ENCODE assay signal across 13 cellular contexts in the genomic region with DNA sequence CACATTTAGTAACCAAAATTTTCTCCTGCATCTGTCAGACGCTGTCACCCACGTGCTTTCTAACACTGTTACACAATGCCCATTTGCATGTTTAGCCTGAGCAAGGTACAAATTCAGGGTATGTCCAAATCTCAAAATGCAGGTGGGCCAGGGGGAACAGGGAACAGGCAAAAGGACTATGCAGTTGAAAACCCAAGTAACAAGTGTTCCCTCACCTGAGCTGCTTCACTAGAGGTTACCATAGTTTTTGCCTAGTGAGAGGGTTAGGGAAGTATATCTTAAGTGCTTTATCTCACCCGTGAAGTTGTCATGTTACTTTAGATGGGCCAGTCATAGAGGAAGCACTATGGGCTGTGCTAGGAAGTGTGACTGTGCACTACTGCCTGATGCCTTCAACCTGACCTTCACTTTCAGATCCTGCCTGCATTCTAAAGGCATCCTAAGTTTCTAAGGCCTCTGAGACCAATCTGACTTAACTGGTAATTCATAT. TPM values are rescaled to one million over a fixed set of nuclear protein-coding genes. Genes with fewer than 3 reads are reported as not detected.
DNase-seq lines count a peak whose midpoint lies in the region; ATAC-seq lines count a peak whose summit lies in the region.
"Had no signal": no experiment of that assay in that cellular context is flagged by ENCODE, and none has a peak within 500 bp of the region (broad histone marks: within the 10 kb centered on the region; RNA-seq: fewer than 3 reads in every experiment).

No MANE protein-coding gene starts in this region.

- no peaks in the 10 kb centered on the region for H3K27me3 Mint-ChIP-seq in T-helper 1 cell treated with Interleukin-12 subunit alpha and Interleukin-12 subunit beta and Interleukin-4 antibody, amounts not matched to agents 30 μg/mL and 1 μg/mL, for 36 hours (ENCODE audit: low read depth)
- H3K27me3 Mint-ChIP-seq: activated naive CD8-positive, alpha-beta T cell treated with anti-CD3 and anti-CD28 coated beads, Interleukin-2, amount 10 ng/mL, durations not matched to agents 7 days and 5 days; effector memory CD8-positive, alpha-beta T cell; stimulated activated naive CD8-positive, alpha-beta T cell treated with anti-CD3 and anti-CD28 coated beads, Interleukin-15, Interleukin-2, amounts not matched to agents 100 ng/mL and 50 ng/mL, for 24 hours had no signal

- ATAC-seq in HG02938 (IDR thresholded peaks at IDR 0.05; ENCODE audit: unreplicated experiment): peak; percentile 79
- peak; percentile 9 for ATAC-seq in left lobe of liver
- ATAC-seq in HG02623 (IDR thresholded peaks at IDR 0.05; ENCODE audit: unreplicated experiment): no peak
- no peak for ATAC-seq in GM19455 (IDR thresholded peaks at IDR 0.05; ENCODE audit: unreplicated experiment)
- ATAC-seq: effector memory CD8-positive, alpha-beta T cell had no signal

- H3K4me3 Mint-ChIP-seq in T-helper 1 cell treated with Interleukin-12 subunit alpha and Interleukin-12 subunit beta and Interleukin-4 antibody, amounts not matched to agents 30 μg/mL and 1 μg/mL, for 36 hours: no peak overlapping the region
- H3K4me3 Mint-ChIP-seq: activated naive CD8-positive, alpha-beta T cell treated with anti-CD3 and anti-CD28 coated beads, Interleukin-2, amount 10 ng/mL, durations not matched to agents 7 days and 5 days; effector memory CD8-positive, alpha-beta T cell; stimulated activated naive CD8-positive, alpha-beta T cell treated with anti-CD3 and anti-CD28 coated beads, Interleukin-15, Interleukin-2, amounts not matched to agents 100 ng/mL and 50 ng/mL, for 24 hours had no signal

- H3K27ac Mint-ChIP-seq in T-helper 1 cell treated with Interleukin-12 subunit alpha and Interleukin-12 subunit beta and Interleukin-4 antibody, amounts not matched to agents 30 μg/mL and 1 μg/mL, for 36 hours: peak overlapping the region; percentile 52
- H3K27ac Mint-ChIP-seq: activated naive CD8-positive, alpha-beta T cell treated with anti-CD3 and anti-CD28 coated beads, Interleukin-2, amount 10 ng/mL, durations not matched to agents 7 days and 5 days; effector memory CD8-positive, alpha-beta T cell; stimulated activated naive CD8-positive, alpha-beta T cell treated with anti-CD3 and anti-CD28 coated beads, Interleukin-15, Interleukin-2, amounts not matched to agents 100 ng/mL and 50 ng/mL, for 24 hours had no signal

- peaks cover 27% of the 10 kb centered on the region for H3K4me1 Mint-ChIP-seq in T-helper 1 cell treated with Interleukin-12 subunit alpha and Interleukin-12 subunit beta and Interleukin-4 antibody, amounts not matched to agents 30 μg/mL and 1 μg/mL, for 36 hours (ENCODE audit: low read depth)

- peak; percentile 76 for DNase-seq in CD1c-positive myeloid dendritic cell (ENCODE audit: extremely low spot score)
- DNase-seq in left lobe of liver (ENCODE audit: low spot score): no peak
- DNase-seq in stimulated activated CD4-positive, alpha-beta T cell treated with anti-CD3 and anti-CD28 coated beads, Interleukin-4, amount 100 ng/mL, for 1 hour: no peak
- no peak for DNase-seq in NCI-H2081 treated with DMSO at 0.1 percent for 48 hours (lab: John Stamatoyannopoulos, UW)
- DNase-seq: activated naive CD8-positive, alpha-beta T cell treated with anti-CD3 and anti-CD28 coated beads, Interleukin-2, amount 10 ng/mL, durations not matched to agents 7 days and 5 days; effector memory CD8-positive, alpha-beta T cell; NCI-H1436; uterus had no signal

- no peaks in the 10 kb centered on the region for H3K9me3 Mint-ChIP-seq in T-helper 1 cell treated with Interleukin-12 subunit alpha and Interleukin-12 subunit beta and Interleukin-4 antibody, amounts not matched to agents 30 μg/mL and 1 μg/mL, for 36 hours
- H3K9me3 Mint-ChIP-seq: activated naive CD8-positive, alpha-beta T cell treated with anti-CD3 and anti-CD28 coated beads, Interleukin-2, amount 10 ng/mL, durations not matched to agents 7 days and 5 days; effector memory CD8-positive, alpha-beta T cell; stimulated activated naive CD8-positive, alpha-beta T cell treated with anti-CD3 and anti-CD28 coated beads, Interleukin-15, Interleukin-2, amounts not matched to agents 100 ng/mL and 50 ng/mL, for 24 hours had no signal

- peaks cover 10% of the 10 kb centered on the region for H3K36me3 Mint-ChIP-seq in T-helper 1 cell treated with Interleukin-12 subunit alpha and Interleukin-12 subunit beta and Interleukin-4 antibody, amounts not matched to agents 30 μg/mL and 1 μg/mL, for 36 hours (ENCODE audit: low read depth)

RNA-seq across cellular contexts. Expression of a gene that starts 6.0 kb away (rescaled TPM):
- 12.7 TPM for total RNA-seq in left lobe of liver

RNA-seq across cellular contexts. Expression of a gene that starts 6.3 kb away (rescaled TPM):
- total RNA-seq in left lobe of liver: 33.8 TPM

Comparison
In these comparisons a context has a peak if more than half of its experiments do, and no peak if none do; other contexts are left out.
1. ATAC-seq: peak in HG02938 (single experiment) and left lobe of liver (single experiment); none in HG02623 (single experiment) and GM19455 (single experiment).